ENCODE assay signal across 15 cellular contexts in genomic region chr4:70533211-70533610, GRCh38.
"Had no signal": no experiment of that assay in that cellular context is flagged by ENCODE, and none has a peak within 500 bp of the region (broad histone marks: within the 10 kb centered on the region; RNA-seq: fewer than 3 reads in every experiment).

No MANE protein-coding gene starts in this region.

- ATAC-seq: activated CD4-positive, alpha-beta T cell treated with anti-CD3 and anti-CD28 coated beads for 36 hours; gastroesophageal sphincter; natural killer cell treated with Interleukin-12 subunit alpha and Interleukin-12 subunit beta and Interleukin-15 and Interleukin-18, amount 100 ng/mL, for 72 hours; stimulated activated naive B cell treated with anti-CD40 and anti-IgM and Interleukin-4, amounts not matched to agents 10 μg/mL and 1 μg/mL and 100 μg/mL, for 72 hours had no signal

- DNase-seq: activated CD4-positive, alpha-beta memory T cell treated with anti-CD3 and anti-CD28 coated beads for 36 hours; activated CD4-positive, alpha-beta T cell treated with anti-CD3 and anti-CD28 coated beads for 36 hours; activated T-cell treated with anti-CD3 and anti-CD28 coated beads, Interleukin-2, amount 50 U/mL, for 24 hours; adrenal gland; dorsolateral prefrontal cortex; erythroblast; islet precursor cell; mesendoderm; posterior cingulate gyrus; stimulated activated CD4-positive, alpha-beta T cell treated with anti-CD3 and anti-CD28 coated beads, Interleukin-4, amount 100 ng/mL, for 1 hour; stimulated activated naive B cell treated with anti-CD40 and anti-IgM and Interleukin-4, amounts not matched to agents 10 μg/mL and 1 μg/mL and 100 μg/mL, for 72 hours; thyroid gland; WERI-Rb-1 had no signal
